Comparison of ENCODE assay signal across 1 cellular context in the genomic region with DNA sequence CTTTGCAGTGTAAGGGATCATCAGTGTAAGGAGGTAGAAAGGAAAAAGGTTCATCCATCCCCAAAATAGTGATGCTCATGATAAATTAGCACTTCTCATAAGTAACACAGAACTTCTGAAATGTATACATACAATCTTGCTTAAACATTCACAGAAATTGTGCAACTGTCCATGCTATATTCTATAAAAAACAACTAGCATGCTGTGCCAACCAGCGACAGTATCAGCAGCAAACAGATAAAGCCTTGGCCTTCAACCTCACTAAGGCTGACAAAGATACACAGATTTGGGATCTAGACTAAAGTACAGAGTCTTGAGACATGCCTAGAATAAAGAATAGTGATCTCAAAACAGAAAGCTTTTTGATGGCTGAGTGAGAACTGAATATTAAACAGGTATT.
TF ChIP-seq lines count a peak whose summit lies in the region.

No MANE protein-coding gene starts in this region.

TF ChIP-seq in IMR-90, 13 proteins besides CTCF, POLR2A, EP300 and RAD21:
- TF ChIP-seq CEBPB (IDR thresholded peaks at IDR 0.05; ENCODE audit: low read depth, low read length) (peak; percentile 50), BHLHE40 (IDR thresholded peaks at IDR 0.05; ENCODE audit: low read depth, low read length) (no peak)
